Comparison of ENCODE assay signal across 12 cellular contexts in the genomic region with DNA sequence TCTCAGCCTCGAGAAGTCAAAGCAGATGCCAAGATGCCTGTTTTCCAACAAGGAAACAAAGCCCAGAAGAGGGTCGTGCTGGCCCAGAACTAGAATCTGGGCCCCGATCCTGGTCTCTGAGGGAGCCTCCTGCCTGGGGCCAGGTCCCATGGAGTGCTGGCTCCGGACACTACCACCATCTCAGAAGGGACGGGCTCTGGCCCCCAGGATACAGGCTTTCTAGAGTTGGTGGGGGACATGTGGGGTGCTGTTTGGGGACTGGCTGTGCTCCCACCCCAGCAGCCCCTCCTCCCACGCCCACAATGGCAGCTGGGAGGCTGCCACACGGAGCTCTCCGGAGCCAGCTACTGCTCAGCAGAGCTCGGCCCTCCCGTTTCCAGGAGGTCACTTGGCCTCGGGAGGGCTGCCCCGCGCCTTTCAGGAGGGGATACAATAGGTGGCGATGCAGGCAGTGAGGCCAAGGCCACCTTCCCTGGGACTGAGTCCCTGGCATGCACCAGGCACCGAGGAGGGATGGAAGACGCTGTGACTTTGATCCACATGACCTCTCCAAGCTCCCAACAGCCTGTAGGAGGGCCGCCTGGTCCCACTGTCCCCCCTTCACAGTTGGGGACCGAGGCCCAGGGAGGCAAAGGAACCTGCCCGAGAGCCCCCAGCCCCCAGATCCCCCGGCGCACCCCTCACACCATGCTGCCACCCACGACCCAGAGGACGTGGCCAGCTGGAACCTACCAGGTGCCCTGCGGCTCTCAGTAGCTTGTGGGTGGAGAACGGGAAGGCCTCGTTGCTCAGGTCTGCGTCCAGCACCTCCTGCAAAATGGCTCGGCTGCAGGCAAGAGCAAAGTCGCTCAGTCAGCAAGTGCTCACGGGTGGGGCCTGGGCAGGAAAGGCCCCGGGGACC. TPM values are rescaled to one million over a fixed set of nuclear protein-coding genes. Genes with fewer than 3 reads are reported as not detected.
DNase-seq lines count a peak whose midpoint lies in the region; ATAC-seq and TF ChIP-seq lines count a peak whose summit lies in the region.
"Had no signal": no experiment of that assay in that cellular context is flagged by ENCODE, and none has a peak within 500 bp of the region (broad histone marks: within the 10 kb centered on the region; RNA-seq: fewer than 3 reads in every experiment).

No MANE protein-coding gene starts in this region.

- WGBS in psoas muscle, 3 donors: 80 to 83% (median 82%) methylated on average over 31 of the region's 31 CpGs

- H3K4me1 ChIP-seq in CD8-positive, alpha-beta memory T cell (ENCODE audit: insufficient read depth, low read length): peaks cover 40% of the 10 kb centered on the region
- H3K4me1 ChIP-seq in right atrium auricular region: peaks cover 0 to 30% of the 10 kb centered on the region in 2 donors
- H3K4me1 ChIP-seq in psoas muscle: no peaks in the 10 kb centered on the region

- H3K27ac Mint-ChIP-seq in CD8-positive, alpha-beta memory T cell: peak overlapping the region; percentile 97 to 100 (median 98)
- peak overlapping the region; percentile 96 for H3K27ac Mint-ChIP-seq in activated naive CD8-positive, alpha-beta T cell
- H3K27ac Mint-ChIP-seq: progenitor cell of endocrine pancreas had no signal

- H3K4me3 Mint-ChIP-seq in CD8-positive, alpha-beta memory T cell: peak overlapping the region in 4 of 7 donors; percentile 67 to 82 (median 75)
- peak overlapping the region; percentile 82 for H3K4me3 Mint-ChIP-seq in activated naive CD8-positive, alpha-beta T cell

- ATAC-seq in psoas muscle (no peak), HG02798 (IDR thresholded peaks at IDR 0.05; ENCODE audit: poor library complexity, unreplicated experiment) (no peak)

- H3K27ac ChIP-seq in CD8-positive, alpha-beta memory T cell (ENCODE audit: low read depth, low read length): peak overlapping the region; percentile 94
- peak overlapping the region; percentile 43 to 70 for H3K27ac ChIP-seq in right atrium auricular region
- peak overlapping the region; percentile 41 for H3K27ac ChIP-seq in psoas muscle
- H3K27ac ChIP-seq: cardiac muscle cell, vagina had no signal

- H3K4me3 ChIP-seq in CD8-positive, alpha-beta memory T cell (ENCODE audit: low read length): no peak overlapping the region
- H3K4me3 ChIP-seq in right atrium auricular region (no peak overlapping the region), psoas muscle (no peak overlapping the region), H7 (ENCODE audit: insufficient read depth, low read depth, low read length) (no peak overlapping the region)
- H3K4me3 ChIP-seq: cardiac muscle cell, vagina had no signal

- POLR2A ChIA-PET in CD8-positive, alpha-beta memory T cell (lab: Charles Lee): interaction anchor here (1.1 to 1.9 kb wide), 3 partner anchors 8 to 337 kb away, joined by 4 to 23 read pairs (median 7); a partner anchor contains a TSS

- intact Hi-C loops in psoas muscle (cut with DNase I): no loop called here

- peaks cover 0 to 1% of the 10 kb centered on the region in 2 donors for H3K27me3 Mint-ChIP-seq in CD8-positive, alpha-beta memory T cell
- H3K27me3 Mint-ChIP-seq in activated naive CD8-positive, alpha-beta T cell: no peaks in the 10 kb centered on the region
- H3K27me3 Mint-ChIP-seq: progenitor cell of endocrine pancreas had no signal

- TF ChIP-seq CTCF in right atrium auricular region (IDR thresholded peaks at IDR 0.05): no peak
- no peak for TF ChIP-seq CTCF in psoas muscle (IDR thresholded peaks at IDR 0.05)

- no peaks in the 10 kb centered on the region for H3K9me3 Mint-ChIP-seq in CD8-positive, alpha-beta memory T cell
- no peaks in the 10 kb centered on the region for H3K9me3 Mint-ChIP-seq in activated naive CD8-positive, alpha-beta T cell (ENCODE audit: low read depth)

- H3K36me3 Mint-ChIP-seq in CD8-positive, alpha-beta memory T cell: no peaks in the 10 kb centered on the region
- no peaks in the 10 kb centered on the region for H3K36me3 Mint-ChIP-seq in activated naive CD8-positive, alpha-beta T cell

- no peaks in the 10 kb centered on the region for H3K36me3 ChIP-seq in CD8-positive, alpha-beta memory T cell (ENCODE audit: insufficient read depth, low read length)
- no peaks in the 10 kb centered on the region for H3K36me3 ChIP-seq in right atrium auricular region
- no peaks in the 10 kb centered on the region for H3K36me3 ChIP-seq in psoas muscle (ENCODE audit: insufficient read depth in 1 of 2, low read depth in 1 of 2)
- H3K36me3 ChIP-seq in H7 (replicated peaks; ENCODE audit: control insufficient read depth, insufficient read depth, low read length): no peaks in the 10 kb centered on the region
- H3K36me3 ChIP-seq: cardiac muscle cell, vagina had no signal

- peaks cover 12 to 35% (median 17%) of the 10 kb centered on the region in 3 donors for H3K4me1 Mint-ChIP-seq in CD8-positive, alpha-beta memory T cell
- peaks cover 22% of the 10 kb centered on the region for H3K4me1 Mint-ChIP-seq in activated naive CD8-positive, alpha-beta T cell (ENCODE audit: low read depth)

- H3K9me3 ChIP-seq in CD8-positive, alpha-beta memory T cell (ENCODE audit: low read length): no peaks in the 10 kb centered on the region
- H3K9me3 ChIP-seq in right atrium auricular region (no peaks in the 10 kb centered on the region), psoas muscle (no peaks in the 10 kb centered on the region)
- H3K9me3 ChIP-seq: vagina had no signal

- CTCF ChIA-PET in CD8-positive, alpha-beta memory T cell (lab: Charles Lee): interaction anchor here (0.9 to 3.5 kb wide), 4 partner anchors 12 to 28 kb away, joined by 3 to 27 read pairs (median 5); no protein-coding TSS in a partner anchor

- H3K27me3 ChIP-seq in CD8-positive, alpha-beta memory T cell (ENCODE audit: insufficient read depth, low read length, poor library complexity, severe bottlenecking): no peaks in the 10 kb centered on the region
- H3K27me3 ChIP-seq in right atrium auricular region (no peaks in the 10 kb centered on the region), psoas muscle (ENCODE audit: insufficient read depth in 3 of 3, low read length in 2 of 3) (peaks cover 0 to 2% (median 0%) of the 10 kb centered on the region in 3 donors), H7 (ENCODE audit: control insufficient read depth, insufficient read depth, low read length) (no peaks in the 10 kb centered on the region)
- H3K27me3 ChIP-seq: cardiac muscle cell, vagina had no signal

- DNase-seq in CD8-positive, alpha-beta memory T cell: peak in 1 of 5 donors; percentile 44
- DNase-seq in right atrium auricular region (ENCODE audit: low spot score) (no peak), psoas muscle (peak; percentile 8 to 54), H7 (no peak), DMS53 (lab: John Stamatoyannopoulos, UW) (no peak), NCI-H1694 treated with DMSO at 0.1 percent for 48 hours (lab: John Stamatoyannopoulos, UW) (no peak)

RNA-seq across cellular contexts. Expression of a gene that starts 48.5 kb away (rescaled TPM):
- total RNA-seq in CD8-positive, alpha-beta memory T cell: not detected
- not detected for polyA plus RNA-seq in CD8-positive, alpha-beta memory T cell
- total RNA-seq in right atrium auricular region (not detected), psoas muscle (under 1 TPM in 2 of 4 donors, not detected in 2; 0.06 to 0.30 TPM)
- polyA plus RNA-seq in psoas muscle: under 1 TPM in 2 of 3 donors, not detected in 1; 0.01 to 0.04 TPM
- total RNA-seq in H7 (2014; rRNA removed; shearing (Covaris generic)): 0.07 TPM in 1 of 2 replicates, not detected in the other
- total RNA-seq: cardiac muscle cell, fibroblast of lung, progenitor cell of endocrine pancreas had no signal
- polyA plus RNA-seq: fibroblast of lung had no signal

RNA-seq across cellular contexts. Expression of a gene that starts 53.4 kb away (rescaled TPM):
- total RNA-seq in CD8-positive, alpha-beta memory T cell: 1 to 10 TPM; 1.3 to 2.0 TPM
- polyA plus RNA-seq in CD8-positive, alpha-beta memory T cell: 1.8 TPM
- total RNA-seq in right atrium auricular region (under 1 TPM; 0.63 to 0.94 TPM), psoas muscle (1 to 10 TPM in 3 of 4 donors, under 1 TPM in 1; 0.59 to 2.5 (median 1.5) TPM)
- polyA plus RNA-seq in psoas muscle: under 1 TPM; 0.16 to 0.62 (median 0.26) TPM
- total RNA-seq in H7 (2014; rRNA removed; shearing (Covaris generic)): 7.3 and 9.9 TPM in 2 replicates

Comparison
In these comparisons a context has a peak if more than half of its experiments do, and no peak if none do; other contexts are left out.
1. DNase-seq: peak in psoas muscle (2 of 2); none in right atrium auricular region (single experiment), H7 (single experiment), DMS53 (single experiment) and NCI-H1694 treated with DMSO at 0.1 percent for 48 hours (single experiment).
2. H3K27ac ChIP-seq: peak in every context shown above with its lines; median percentile 94 in CD8-positive, alpha-beta memory T cell; 56 in right atrium auricular region; 41 in psoas muscle.